In genomic region chr12:91382081-91382543, GRCh38 we compare ENCODE assay signal across 8 cellular contexts.
DNase-seq lines count a peak whose midpoint lies in the region; ATAC-seq and TF ChIP-seq lines count a peak whose summit lies in the region.

No MANE protein-coding gene starts in this region.

- peak overlapping the region; percentile 69 for H3K4me2 ChIP-seq in trophoblast cell (ENCODE audit: low read length)

- H3K4me3 Mint-ChIP-seq in activated naive CD8-positive, alpha-beta T cell treated with anti-CD3 and anti-CD28 coated beads for 36 hours = peak overlapping the region; percentile 83

- no peaks in the 10 kb centered on the region for H3K9me3 Mint-ChIP-seq in activated naive CD8-positive, alpha-beta T cell treated with anti-CD3 and anti-CD28 coated beads for 36 hours

- H3K27me3 ChIP-seq in trophoblast cell (ENCODE audit: insufficient read depth, low read length) = no peaks in the 10 kb centered on the region
- H3K27me3 ChIP-seq in tibial artery = no peaks in the 10 kb centered on the region

- no peaks in the 10 kb centered on the region for H3K79me2 ChIP-seq in trophoblast cell (ENCODE audit: control insufficient read depth, insufficient read depth, low read length, poor library complexity)

- peaks cover 8% of the 10 kb centered on the region for H3K4me1 Mint-ChIP-seq in activated naive CD8-positive, alpha-beta T cell treated with anti-CD3 and anti-CD28 coated beads for 36 hours

- H3K79me1 ChIP-seq in trophoblast cell (ENCODE audit: low read length) = peaks cover 5% of the 10 kb centered on the region

- no peak overlapping the region for H3K23ac ChIP-seq in trophoblast cell (ENCODE audit: low read length)

- intact Hi-C loops in cardiac septum (cut with DNase I) (loop anchor here (5.0 to 10.0 kb wide), 4 partner anchors 430 to 1265 kb away; no protein-coding TSS in a partner anchor), tibial artery (cut with DNase I; ENCODE audit: low total_unique reads) (loop anchor here (5.0 kb wide), 1 partner anchor 1190 kb away; no protein-coding TSS in a partner anchor)

- H3K27ac ChIP-seq in trophoblast cell (ENCODE audit: low read depth, low read length) (peak overlapping the region; percentile 83), tibial artery (peak overlapping the region; percentile 40 to 51)

- H2AK5ac ChIP-seq in trophoblast cell (ENCODE audit: low read length) = no peak overlapping the region

- H4K91ac ChIP-seq in trophoblast cell (ENCODE audit: low read depth, low read length) = no peak overlapping the region

- no peak overlapping the region for H2AFZ ChIP-seq in trophoblast cell (ENCODE audit: insufficient read depth, low read length, poor library complexity)

- H3K14ac ChIP-seq in trophoblast cell (ENCODE audit: low read length) = no peak overlapping the region

- H3K27ac Mint-ChIP-seq in activated naive CD8-positive, alpha-beta T cell treated with anti-CD3 and anti-CD28 coated beads for 36 hours = no peak overlapping the region

- no peak overlapping the region for H2BK5ac ChIP-seq in trophoblast cell (ENCODE audit: low read depth, low read length, poor library complexity)

- H2BK120ac ChIP-seq in trophoblast cell (ENCODE audit: insufficient read depth, low read length, poor library complexity) = peak overlapping the region; percentile 56

- H3K36me3 ChIP-seq in trophoblast cell (ENCODE audit: control insufficient read depth in 1 of 2, insufficient read depth in 2 of 2, low read length in 2 of 2) (no peaks in the 10 kb centered on the region), tibial artery (no peaks in the 10 kb centered on the region)

- H3K4me3 ChIP-seq in trophoblast cell (ENCODE audit: low read depth, low read length) (no peak overlapping the region), tibial artery (peak overlapping the region; percentile 45 to 52)

- WGBS in trophoblast cell (ENCODE audit: extremely low coverage, insufficient coverage, insufficient read length) = no CpG with 5 or more reads among the region's 4 CpGs

- no peak overlapping the region for H3K18ac ChIP-seq in trophoblast cell (ENCODE audit: low read length)

- no peak overlapping the region for H4K12ac ChIP-seq in trophoblast cell (ENCODE audit: low read depth, low read length)

- POLR2A ChIA-PET in HEK293T (lab: Yijun Ruan, JAX) = interaction anchor here (2.2 kb wide), 1 partner anchor 763 kb away, joined by 28 read pairs; the partner anchor contains the start of gene BTG1

- CTCF ChIA-PET in HEK293T (lab: Yijun Ruan, JAX) = interaction anchor here (0.5 to 2.0 kb wide), 21 partner anchors 9 to 1273 kb away, joined by 3 to 12 read pairs (median 3); no protein-coding TSS in a partner anchor

- no peaks in the 10 kb centered on the region for H3K36me3 Mint-ChIP-seq in activated naive CD8-positive, alpha-beta T cell treated with anti-CD3 and anti-CD28 coated beads for 36 hours

- no peak overlapping the region for H2BK12ac ChIP-seq in trophoblast cell (ENCODE audit: low read length)

- H3K9ac ChIP-seq in trophoblast cell (ENCODE audit: low read length) = no peak overlapping the region

- peak; percentile 86 to 88 for TF ChIP-seq CTCF in tibial artery (IDR thresholded peaks at IDR 0.05)

- peaks cover 14% of the 10 kb centered on the region for H3K27me3 Mint-ChIP-seq in activated naive CD8-positive, alpha-beta T cell treated with anti-CD3 and anti-CD28 coated beads for 36 hours

- no peak overlapping the region for H3K4ac ChIP-seq in trophoblast cell (ENCODE audit: low read depth, low read length)

- H3K4me1 ChIP-seq in trophoblast cell (ENCODE audit: control insufficient read depth in 1 of 2, insufficient read depth in 2 of 2, low read length in 2 of 2) (no peaks in the 10 kb centered on the region), tibial artery (peaks cover 0 to 13% (median 4%) of the 10 kb centered on the region in 4 donors)

- H4K8ac ChIP-seq in trophoblast cell (ENCODE audit: low read depth, low read length) = no peak overlapping the region

- peak; percentile 73 for DNase-seq in EL
- peak; percentile 52 for DNase-seq in HEK293T (ENCODE audit: extremely low spot score)
- DNase-seq in MV-4-11 (lab: John Stamatoyannopoulos, UW) = peak; percentile 48
- peak; percentile 72 for DNase-seq in activated naive CD8-positive, alpha-beta T cell treated with anti-CD3 and anti-CD28 coated beads for 36 hours
- DNase-seq in cardiac septum (ENCODE audit: low spot score) = peak; percentile 86
- DNase-seq in trophoblast cell = peak; percentile 44 to 90
- DNase-seq in tibial artery = peak; percentile 84 to 86

- ATAC-seq in SK-N-SH treated with all-trans-retinoic acid at 6 μM for 48 hours = peak; percentile 88

- H3K9me3 ChIP-seq in trophoblast cell (ENCODE audit: insufficient read depth, low read depth, low read length) (no peaks in the 10 kb centered on the region), tibial artery (no peaks in the 10 kb centered on the region)

TF ChIP-seq in HEK293T, 16 proteins besides CTCF, POLR2A, EP300 and RAD21:
- TF ChIP-seq HDGF (IDR thresholded peaks at IDR 0.05; ENCODE audit: borderline replicate concordance) (no peak), ELF4 (IDR thresholded peaks at IDR 0.05) (no peak)

TF ChIP-seq in SK-N-SH treated with all-trans-retinoic acid at 6 μM for 48 hours, 23 proteins besides CTCF, POLR2A, EP300 and RAD21:
- TF ChIP-seq, protein P1, sequence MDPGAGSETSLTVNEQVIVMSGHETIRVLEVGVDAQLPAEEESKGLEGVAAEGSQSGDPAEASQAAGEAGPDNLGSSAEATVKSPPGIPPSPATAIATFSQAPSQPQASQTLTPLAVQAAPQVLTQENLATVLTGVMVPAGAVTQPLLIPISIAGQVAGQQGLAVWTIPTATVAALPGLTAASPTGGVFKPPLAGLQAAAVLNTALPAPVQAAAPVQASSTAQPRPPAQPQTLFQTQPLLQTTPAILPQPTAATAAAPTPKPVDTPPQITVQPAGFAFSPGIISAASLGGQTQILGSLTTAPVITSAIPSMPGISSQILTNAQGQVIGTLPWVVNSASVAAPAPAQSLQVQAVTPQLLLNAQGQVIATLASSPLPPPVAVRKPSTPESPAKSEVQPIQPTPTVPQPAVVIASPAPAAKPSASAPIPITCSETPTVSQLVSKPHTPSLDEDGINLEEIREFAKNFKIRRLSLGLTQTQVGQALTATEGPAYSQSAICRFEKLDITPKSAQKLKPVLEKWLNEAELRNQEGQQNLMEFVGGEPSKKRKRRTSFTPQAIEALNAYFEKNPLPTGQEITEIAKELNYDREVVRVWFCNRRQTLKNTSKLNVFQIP (CRISPR knock-in tag; IDR thresholded peaks at IDR 0.05; ENCODE audit: borderline replicate concordance, low read depth) = no peak
- TF ChIP-seq ESRRG (CRISPR knock-in tag; IDR thresholded peaks at IDR 0.05) = no peak
TF ChIP-seq in SK-N-SH treated with all-trans-retinoic acid at 6 μM for 48 hours: peak in this region for 0.
